Comparison of ENCODE assay signal across 2 cellular contexts in the genomic region with DNA sequence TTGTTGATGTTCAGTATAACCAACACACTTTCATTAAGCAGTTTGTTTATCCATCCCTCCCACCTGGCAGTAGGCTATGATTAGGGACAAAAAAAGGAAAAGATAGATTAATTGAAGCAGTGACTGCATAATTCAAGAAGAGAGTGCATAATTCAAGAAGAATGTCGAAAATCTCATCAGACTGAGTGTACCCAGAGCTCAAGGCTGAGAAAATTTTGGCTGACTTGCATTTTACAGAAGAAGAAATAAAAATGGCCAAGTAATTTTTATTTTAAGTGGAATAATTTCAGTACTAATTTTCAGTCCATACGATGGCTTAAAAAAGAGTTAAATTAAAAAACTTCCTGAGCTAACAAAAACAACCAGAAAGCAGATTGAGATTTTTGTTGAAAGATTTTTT.
TF ChIP-seq lines count a peak whose summit lies in the region.

No MANE protein-coding gene starts in this region.

TF ChIP-seq in HepG2, 621 proteins besides CTCF, POLR2A, EP300 and RAD21:
- TF ChIP-seq TEAD3 (CRISPR knock-in tag; optimal IDR thresholded peaks at IDR 0.05; ENCODE audit: borderline replicate concordance), result no peak
- TF ChIP-seq REXO4 (CRISPR knock-in tag; IDR thresholded peaks at IDR 0.05; ENCODE audit: borderline replicate concordance), result no peak
- TF ChIP-seq, protein P1, sequence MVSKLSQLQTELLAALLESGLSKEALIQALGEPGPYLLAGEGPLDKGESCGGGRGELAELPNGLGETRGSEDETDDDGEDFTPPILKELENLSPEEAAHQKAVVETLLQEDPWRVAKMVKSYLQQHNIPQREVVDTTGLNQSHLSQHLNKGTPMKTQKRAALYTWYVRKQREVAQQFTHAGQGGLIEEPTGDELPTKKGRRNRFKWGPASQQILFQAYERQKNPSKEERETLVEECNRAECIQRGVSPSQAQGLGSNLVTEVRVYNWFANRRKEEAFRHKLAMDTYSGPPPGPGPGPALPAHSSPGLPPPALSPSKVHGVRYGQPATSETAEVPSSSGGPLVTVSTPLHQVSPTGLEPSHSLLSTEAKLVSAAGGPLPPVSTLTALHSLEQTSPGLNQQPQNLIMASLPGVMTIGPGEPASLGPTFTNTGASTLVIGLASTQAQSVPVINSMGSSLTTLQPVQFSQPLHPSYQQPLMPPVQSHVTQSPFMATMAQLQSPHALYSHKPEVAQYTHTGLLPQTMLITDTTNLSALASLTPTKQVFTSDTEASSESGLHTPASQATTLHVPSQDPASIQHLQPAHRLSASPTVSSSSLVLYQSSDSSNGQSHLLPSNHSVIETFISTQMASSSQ (IDR thresholded peaks at IDR 0.05; ENCODE audit: low read depth), result no peak
- TF ChIP-seq, protein P1 (CRISPR knock-in tag; IDR thresholded peaks at IDR 0.05; ENCODE audit: borderline replicate concordance), result no peak
- TF ChIP-seq, protein P2, sequence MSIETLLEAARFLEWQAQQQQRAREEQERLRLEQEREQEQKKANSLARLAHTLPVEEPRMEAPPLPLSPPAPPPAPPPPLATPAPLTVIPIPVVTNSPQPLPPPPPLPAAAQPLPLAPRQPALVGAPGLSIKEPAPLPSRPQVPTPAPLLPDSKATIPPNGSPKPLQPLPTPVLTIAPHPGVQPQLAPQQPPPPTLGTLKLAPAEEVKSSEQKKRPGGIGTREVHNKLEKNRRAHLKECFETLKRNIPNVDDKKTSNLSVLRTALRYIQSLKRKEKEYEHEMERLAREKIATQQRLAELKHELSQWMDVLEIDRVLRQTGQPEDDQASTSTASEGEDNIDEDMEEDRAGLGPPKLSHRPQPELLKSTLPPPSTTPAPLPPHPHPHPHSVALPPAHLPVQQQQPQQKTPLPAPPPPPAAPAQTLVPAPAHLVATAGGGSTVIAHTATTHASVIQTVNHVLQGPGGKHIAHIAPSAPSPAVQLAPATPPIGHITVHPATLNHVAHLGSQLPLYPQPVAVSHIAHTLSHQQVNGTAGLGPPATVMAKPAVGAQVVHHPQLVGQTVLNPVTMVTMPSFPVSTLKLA (IDR thresholded peaks at IDR 0.05), result no peak
- 0 out of 2 replicates have a peak, but pooled peaks have one; percentile 14 for TF ChIP-seq MAFF (IDR thresholded peaks at IDR 0.05; ENCODE audit: low read depth, low read length)
- TF ChIP-seq NONO (IDR thresholded peaks at IDR 0.05), result no peak
- no peak for TF ChIP-seq NONO (CRISPR knock-in tag; conservative IDR thresholded peaks at IDR 0.05)
- TF ChIP-seq BRD4 (CRISPR knock-in tag; IDR thresholded peaks at IDR 0.05), result no peak
- TF ChIP-seq MAFK (conservative IDR thresholded peaks at IDR 0.05 in 1 of 2, IDR thresholded peaks at IDR 0.05 in 1 of 2; ENCODE audit: low read length in 2 of 2), result peak; percentile 23 to 27; a peak in 3 of 4 replicates
- TF ChIP-seq, protein P3, sequence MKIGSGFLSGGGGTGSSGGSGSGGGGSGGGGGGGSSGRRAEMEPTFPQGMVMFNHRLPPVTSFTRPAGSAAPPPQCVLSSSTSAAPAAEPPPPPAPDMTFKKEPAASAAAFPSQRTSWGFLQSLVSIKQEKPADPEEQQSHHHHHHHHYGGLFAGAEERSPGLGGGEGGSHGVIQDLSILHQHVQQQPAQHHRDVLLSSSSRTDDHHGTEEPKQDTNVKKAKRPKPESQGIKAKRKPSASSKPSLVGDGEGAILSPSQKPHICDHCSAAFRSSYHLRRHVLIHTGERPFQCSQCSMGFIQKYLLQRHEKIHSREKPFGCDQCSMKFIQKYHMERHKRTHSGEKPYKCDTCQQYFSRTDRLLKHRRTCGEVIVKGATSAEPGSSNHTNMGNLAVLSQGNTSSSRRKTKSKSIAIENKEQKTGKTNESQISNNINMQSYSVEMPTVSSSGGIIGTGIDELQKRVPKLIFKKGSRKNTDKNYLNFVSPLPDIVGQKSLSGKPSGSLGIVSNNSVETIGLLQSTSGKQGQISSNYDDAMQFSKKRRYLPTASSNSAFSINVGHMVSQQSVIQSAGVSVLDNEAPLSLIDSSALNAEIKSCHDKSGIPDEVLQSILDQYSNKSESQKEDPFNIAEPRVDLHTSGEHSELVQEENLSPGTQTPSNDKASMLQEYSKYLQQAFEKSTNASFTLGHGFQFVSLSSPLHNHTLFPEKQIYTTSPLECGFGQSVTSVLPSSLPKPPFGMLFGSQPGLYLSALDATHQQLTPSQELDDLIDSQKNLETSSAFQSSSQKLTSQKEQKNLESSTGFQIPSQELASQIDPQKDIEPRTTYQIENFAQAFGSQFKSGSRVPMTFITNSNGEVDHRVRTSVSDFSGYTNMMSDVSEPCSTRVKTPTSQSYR (CRISPR knock-in tag; IDR thresholded peaks at IDR 0.05; ENCODE audit: borderline replicate concordance), result no peak
TF ChIP-seq in HepG2: peak in this region for 2.

TF ChIP-seq in GM12878, 131 proteins besides CTCF, POLR2A, EP300 and RAD21:
- TF ChIP-seq, protein P4, sequence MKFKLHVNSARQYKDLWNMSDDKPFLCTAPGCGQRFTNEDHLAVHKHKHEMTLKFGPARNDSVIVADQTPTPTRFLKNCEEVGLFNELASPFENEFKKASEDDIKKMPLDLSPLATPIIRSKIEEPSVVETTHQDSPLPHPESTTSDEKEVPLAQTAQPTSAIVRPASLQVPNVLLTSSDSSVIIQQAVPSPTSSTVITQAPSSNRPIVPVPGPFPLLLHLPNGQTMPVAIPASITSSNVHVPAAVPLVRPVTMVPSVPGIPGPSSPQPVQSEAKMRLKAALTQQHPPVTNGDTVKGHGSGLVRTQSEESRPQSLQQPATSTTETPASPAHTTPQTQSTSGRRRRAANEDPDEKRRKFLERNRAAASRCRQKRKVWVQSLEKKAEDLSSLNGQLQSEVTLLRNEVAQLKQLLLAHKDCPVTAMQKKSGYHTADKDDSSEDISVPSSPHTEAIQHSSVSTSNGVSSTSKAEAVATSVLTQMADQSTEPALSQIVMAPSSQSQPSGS (IDR thresholded peaks at IDR 0.05; ENCODE audit: low read length), result no peak
- TF ChIP-seq SUPT20H (IDR thresholded peaks at IDR 0.05; ENCODE audit: borderline replicate concordance, control insufficient read depth, low read depth, low read length) (no peak), PAX5 (IDR thresholded peaks at IDR 0.05; ENCODE audit: borderline replicate concordance, low read depth, low read length) (no peak), RUNX3 (IDR thresholded peaks at IDR 0.05; ENCODE audit: low read length) (no peak), CBX5 (IDR thresholded peaks at IDR 0.05; ENCODE audit: low read depth) (no peak), MTA3 (IDR thresholded peaks at IDR 0.05; ENCODE audit: borderline replicate concordance, low read length) (no peak)
